ENCODE assay signal across 1 cellular context in the genomic region with DNA sequence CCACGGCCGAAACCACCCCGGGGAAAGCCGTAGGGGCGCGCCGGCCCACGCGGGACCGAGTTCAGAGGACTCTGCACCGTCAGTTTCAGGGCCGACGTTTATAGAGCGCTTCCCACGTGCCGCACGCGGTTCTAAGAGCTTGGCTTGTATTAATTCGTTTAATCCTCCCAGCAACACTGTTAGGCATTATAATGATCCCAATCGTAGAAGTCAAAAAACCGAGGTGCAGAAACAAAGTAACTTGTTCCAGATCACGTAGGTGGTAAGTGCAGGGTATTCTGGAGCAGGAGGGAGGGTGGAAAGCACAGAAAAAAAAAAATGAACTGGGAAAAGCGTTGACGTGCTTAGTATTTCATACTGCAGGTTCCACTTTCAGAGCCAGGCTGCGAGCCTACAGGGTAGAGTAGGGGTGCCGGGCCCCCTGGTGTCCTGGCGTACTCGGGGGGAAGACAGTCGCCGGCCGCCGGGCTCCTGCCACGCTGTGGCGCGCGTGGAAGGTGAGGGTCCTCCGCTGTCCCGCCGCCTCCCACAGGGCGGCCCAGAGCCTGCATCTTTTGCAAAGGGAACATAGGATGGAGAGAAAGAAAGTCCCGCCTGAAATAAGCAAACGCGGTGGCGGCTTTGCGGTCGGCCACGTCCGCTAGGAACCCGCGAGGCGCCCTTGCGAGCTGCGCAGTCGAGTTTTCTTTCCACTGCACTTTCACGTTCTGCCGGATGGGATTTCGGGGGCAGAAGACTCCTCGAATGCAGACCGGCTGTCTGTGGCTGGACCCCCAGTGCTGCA.
TF ChIP-seq lines count a peak whose summit lies in the region.

No MANE protein-coding gene starts in this region.

TF ChIP-seq in HepG2, 621 proteins besides CTCF, POLR2A, EP300 and RAD21 (continued from another document):
- TF ChIP-seq MTF2 (CRISPR knock-in tag; IDR thresholded peaks at IDR 0.05; ENCODE audit: borderline replicate concordance) (peak; percentile 10; the same call in 1 of the 2 replicates), RBM22 (optimal IDR thresholded peaks at IDR 0.05; ENCODE audit: low read length) (no peak), ZNF383 (CRISPR knock-in tag; IDR thresholded peaks at IDR 0.05; ENCODE audit: borderline replicate concordance) (no peak), RNF2 (conservative IDR thresholded peaks at IDR 0.05; ENCODE audit: low read depth) (peak; percentile 92), ZFP36 (IDR thresholded peaks at IDR 0.05; ENCODE audit: borderline replicate concordance, low read depth, low read length, partially characterized antibody) (peak; percentile 83), CBX2 (IDR thresholded peaks at IDR 0.05; ENCODE audit: low read depth, low read length) (peak; percentile 98), CBX2 (CRISPR knock-in tag; IDR thresholded peaks at IDR 0.05; ENCODE audit: low read depth) (no peak), NFATC3 (CRISPR knock-in tag; IDR thresholded peaks at IDR 0.05) (no peak)
- TF ChIP-seq, protein P1, sequence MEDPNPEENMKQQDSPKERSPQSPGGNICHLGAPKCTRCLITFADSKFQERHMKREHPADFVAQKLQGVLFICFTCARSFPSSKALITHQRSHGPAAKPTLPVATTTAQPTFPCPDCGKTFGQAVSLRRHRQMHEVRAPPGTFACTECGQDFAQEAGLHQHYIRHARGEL (CRISPR knock-in tag; IDR thresholded peaks at IDR 0.05) = no peak
